In genomic region chr7:30225863-30226361, GRCh38 we compare ENCODE assay signal across 8 cellular contexts. TPM values are rescaled to one million over a fixed set of nuclear protein-coding genes. Genes with fewer than 3 reads are reported as not detected.
DNase-seq lines count a peak whose midpoint lies in the region; ATAC-seq lines count a peak whose summit lies in the region.

No MANE protein-coding gene starts in this region.

- H3K36me3 Mint-ChIP-seq in activated T-helper 1 cell treated with anti-CD3 and anti-CD28 coated beads, Interleukin-12 subunit alpha, Interleukin-12 subunit beta, Interleukin-2, Interleukin-4 antibody, amounts not matched to agents 30 ng/mL and 10 ng/mL and 1 ng/mL, durations not matched to agents 14 hours and 24 hours and 36 hours (ENCODE audit: low read depth) = no peaks in the 10 kb centered on the region

- peak; percentile 82 for ATAC-seq in HG02759 (IDR thresholded peaks at IDR 0.05; ENCODE audit: unreplicated experiment)

- no peaks in the 10 kb centered on the region for H3K9me3 Mint-ChIP-seq in activated T-helper 1 cell treated with anti-CD3 and anti-CD28 coated beads, Interleukin-12 subunit alpha, Interleukin-12 subunit beta, Interleukin-2, Interleukin-4 antibody, amounts not matched to agents 30 ng/mL and 10 ng/mL and 1 ng/mL, durations not matched to agents 14 hours and 24 hours and 36 hours

- DNase-seq in NCI-H748 (lab: John Stamatoyannopoulos, UW; ENCODE audit: unreplicated experiment) (peak; percentile 26), NCI-H748 treated with DMSO at 0.1 percent for 48 hours (lab: John Stamatoyannopoulos, UW) (no peak), NCI-H1092 treated with DMSO at 0.1 percent for 48 hours (lab: John Stamatoyannopoulos, UW) (peak; percentile 73), SW480 (ENCODE audit: low spot score) (peak; percentile 93), glomerular visceral epithelial cell (ENCODE audit: extremely low spot score) (peak; percentile 82), posterior cingulate gyrus (peak in 9 of 10 donors; percentile 29 to 96 (median 64))
- DNase-seq in activated T-helper 1 cell treated with anti-CD3 and anti-CD28 coated beads, Interleukin-12 subunit alpha, Interleukin-12 subunit beta, Interleukin-2, Interleukin-4 antibody, amounts not matched to agents 30 ng/mL and 10 ng/mL and 1 ng/mL, durations not matched to agents 14 hours and 24 hours and 36 hours (ENCODE audit: low spot score) = no peak

- no peak overlapping the region for H3K4me3 Mint-ChIP-seq in activated T-helper 1 cell treated with anti-CD3 and anti-CD28 coated beads, Interleukin-12 subunit alpha, Interleukin-12 subunit beta, Interleukin-2, Interleukin-4 antibody, amounts not matched to agents 30 ng/mL and 10 ng/mL and 1 ng/mL, durations not matched to agents 14 hours and 24 hours and 36 hours

- peaks cover 5% of the 10 kb centered on the region for H3K4me1 Mint-ChIP-seq in activated T-helper 1 cell treated with anti-CD3 and anti-CD28 coated beads, Interleukin-12 subunit alpha, Interleukin-12 subunit beta, Interleukin-2, Interleukin-4 antibody, amounts not matched to agents 30 ng/mL and 10 ng/mL and 1 ng/mL, durations not matched to agents 14 hours and 24 hours and 36 hours (ENCODE audit: low read depth)

- peaks cover 9% of the 10 kb centered on the region for H3K27me3 Mint-ChIP-seq in activated T-helper 1 cell treated with anti-CD3 and anti-CD28 coated beads, Interleukin-12 subunit alpha, Interleukin-12 subunit beta, Interleukin-2, Interleukin-4 antibody, amounts not matched to agents 30 ng/mL and 10 ng/mL and 1 ng/mL, durations not matched to agents 14 hours and 24 hours and 36 hours (ENCODE audit: insufficient read depth)

- no peak overlapping the region for H3K27ac Mint-ChIP-seq in activated T-helper 1 cell treated with anti-CD3 and anti-CD28 coated beads, Interleukin-12 subunit alpha, Interleukin-12 subunit beta, Interleukin-2, Interleukin-4 antibody, amounts not matched to agents 30 ng/mL and 10 ng/mL and 1 ng/mL, durations not matched to agents 14 hours and 24 hours and 36 hours

- intact Hi-C loops in posterior cingulate gyrus (cut with DNase I) = no loop called here
- intact Hi-C loops in activated T-helper 1 cell treated with anti-CD3 and anti-CD28 coated beads, Interleukin-12 subunit alpha, Interleukin-12 subunit beta, Interleukin-2, Interleukin-4 antibody, amounts not matched to agents 30 ng/mL and 10 ng/mL and 1 ng/mL, durations not matched to agents 14 hours and 24 hours and 36 hours (cut with micrococcal nuclease) = no loop called here

RNA-seq across cellular contexts. Expression of gene ZNRF2, which starts 58.5 kb away (rescaled TPM):
- 8.4 and 9.3 TPM in 2 replicates for total RNA-seq in activated T-helper 1 cell treated with anti-CD3 and anti-CD28 coated beads, Interleukin-12 subunit alpha, Interleukin-12 subunit beta, Interleukin-2, Interleukin-4 antibody, amounts not matched to agents 30 ng/mL and 10 ng/mL and 1 ng/mL, durations not matched to agents 14 hours and 24 hours and 36 hours

Comparison
In these comparisons a context has a peak if more than half of its experiments do, and no peak if none do; other contexts are left out.
1. DNase-seq: peak in NCI-H748 (single experiment), NCI-H1092 treated with DMSO at 0.1 percent for 48 hours (single experiment), SW480 (single experiment), glomerular visceral epithelial cell (single experiment) and posterior cingulate gyrus (9 of 10); none in NCI-H748 treated with DMSO at 0.1 percent for 48 hours (single experiment) and activated T-helper 1 cell treated with anti-CD3 and anti-CD28 coated beads, Interleukin-12 subunit alpha, Interleukin-12 subunit beta, Interleukin-2, Interleukin-4 antibody, amounts not matched to agents 30 ng/mL and 10 ng/mL and 1 ng/mL, durations not matched to agents 14 hours and 24 hours and 36 hours (single experiment).